ENCODE assay signal across 27 cellular contexts in genomic region chr2:178128836-178129630, GRCh38. TPM values are rescaled to one million over a fixed set of nuclear protein-coding genes. Genes with fewer than 3 reads are reported as not detected.
"Had no signal": no experiment of that assay in that cellular context is flagged by ENCODE, and none has a peak within 500 bp of the region (broad histone marks: within the 10 kb centered on the region; RNA-seq: fewer than 3 reads in every experiment).

No MANE protein-coding gene starts in this region.

- H3K4me1 Mint-ChIP-seq: activated naive CD8-positive, alpha-beta T cell treated with anti-CD3 and anti-CD28 coated beads for 36 hours; activated T-helper 17 cell treated with anti-CD3 and anti-CD28 coated beads, Interleukin-2, amount 50 U/mL, for 72 hours; stimulated activated naive B cell treated with anti-CD40 and anti-IgM and Interleukin-4, amounts not matched to agents 10 μg/mL and 1 μg/mL and 100 μg/mL, for 72 hours had no signal

- H3K4me2 ChIP-seq: hepatocyte had no signal

- ATAC-seq: activated T-helper 17 cell treated with anti-CD3 and anti-CD28 coated beads, Interleukin-2, amount 50 U/mL, for 72 hours; esophagus mucosa; left colon; stimulated activated naive B cell treated with anti-CD40 and anti-IgM and Interleukin-4, amounts not matched to agents 10 μg/mL and 1 μg/mL and 100 μg/mL, for 72 hours had no signal

- H3K4me3 Mint-ChIP-seq: activated CD4-positive, alpha-beta memory T cell treated with anti-CD3 and anti-CD28 coated beads for 36 hours; activated naive CD8-positive, alpha-beta T cell treated with anti-CD3 and anti-CD28 coated beads for 36 hours; activated T-helper 17 cell treated with anti-CD3 and anti-CD28 coated beads, Interleukin-2, amount 50 U/mL, for 72 hours; central memory CD8-positive, alpha-beta T cell; mesothelial cell of epicardium; nephron progenitor cell; stimulated activated naive B cell treated with anti-CD40 and anti-IgM and Interleukin-4, amounts not matched to agents 10 μg/mL and 1 μg/mL and 100 μg/mL, for 72 hours had no signal

- H3K79me2 ChIP-seq: hepatocyte had no signal

- H3K9me3 Mint-ChIP-seq: activated CD4-positive, alpha-beta memory T cell treated with anti-CD3 and anti-CD28 coated beads for 36 hours; activated naive CD8-positive, alpha-beta T cell treated with anti-CD3 and anti-CD28 coated beads for 36 hours; activated T-helper 17 cell treated with anti-CD3 and anti-CD28 coated beads, Interleukin-2, amount 50 U/mL, for 72 hours; central memory CD8-positive, alpha-beta T cell; mesothelial cell of epicardium; nephron progenitor cell; stimulated activated naive B cell treated with anti-CD40 and anti-IgM and Interleukin-4, amounts not matched to agents 10 μg/mL and 1 μg/mL and 100 μg/mL, for 72 hours had no signal

- H3K36me3 ChIP-seq: thoracic aorta had no signal

- H3K4me3 ChIP-seq: coronary artery, hepatocyte, lung, thoracic aorta, upper lobe of left lung had no signal

- H3K27me3 Mint-ChIP-seq: activated CD4-positive, alpha-beta memory T cell treated with anti-CD3 and anti-CD28 coated beads for 36 hours; activated naive CD8-positive, alpha-beta T cell treated with anti-CD3 and anti-CD28 coated beads for 36 hours; activated T-helper 17 cell treated with anti-CD3 and anti-CD28 coated beads, Interleukin-2, amount 50 U/mL, for 72 hours; central memory CD8-positive, alpha-beta T cell; stimulated activated naive B cell treated with anti-CD40 and anti-IgM and Interleukin-4, amounts not matched to agents 10 μg/mL and 1 μg/mL and 100 μg/mL, for 72 hours had no signal

- DNase-seq: activated CD4-positive, alpha-beta memory T cell treated with anti-CD3 and anti-CD28 coated beads for 36 hours; activated CD4-positive, alpha-beta T cell treated with anti-CD3 and anti-CD28 coated beads for 1 hour; activated naive CD4-positive, alpha-beta T cell; activated naive CD8-positive, alpha-beta T cell treated with anti-CD3 and anti-CD28 coated beads for 36 hours; activated T-cell treated with anti-CD3 and anti-CD28 coated beads for 4 hours; islet precursor cell; left colon; nephron progenitor cell; nucleus accumbens; posterior cingulate gyrus; retina; stimulated activated CD4-positive, alpha-beta T cell treated with anti-CD3 and anti-CD28 coated beads, Interleukin-15, amount 100 ng/mL, for 24 hours; stimulated activated CD4-positive, alpha-beta T cell treated with anti-CD3 and anti-CD28 coated beads, Interleukin-4, amount 100 ng/mL, for 1 hour; stimulated activated naive B cell treated with anti-CD40 and anti-IgM and Interleukin-4, amounts not matched to agents 10 μg/mL and 1 μg/mL and 100 μg/mL, for 72 hours; SW 1271; T-helper 2 cell; upper lobe of left lung had no signal

- H3K9me3 ChIP-seq: thoracic aorta, upper lobe of left lung had no signal

- H3K27ac Mint-ChIP-seq: activated CD4-positive, alpha-beta memory T cell treated with anti-CD3 and anti-CD28 coated beads for 36 hours; activated naive CD8-positive, alpha-beta T cell treated with anti-CD3 and anti-CD28 coated beads for 36 hours; activated T-helper 17 cell treated with anti-CD3 and anti-CD28 coated beads, Interleukin-2, amount 50 U/mL, for 72 hours; mesothelial cell of epicardium; nephron progenitor cell; stimulated activated naive B cell treated with anti-CD40 and anti-IgM and Interleukin-4, amounts not matched to agents 10 μg/mL and 1 μg/mL and 100 μg/mL, for 72 hours had no signal

- H3K27ac ChIP-seq: coronary artery, hepatocyte, thoracic aorta, upper lobe of left lung, VCaP had no signal

- H2AFZ ChIP-seq: hepatocyte had no signal

- H3K27me3 ChIP-seq: hepatocyte, upper lobe of left lung had no signal

RNA-seq across cellular contexts. Expression of gene PDE11A, which starts 56.5 kb away (rescaled TPM):
- total RNA-seq: activated CD4-positive, alpha-beta memory T cell treated with anti-CD3 and anti-CD28 coated beads for 36 hours; esophagus mucosa; glomerular endothelial cell had no signal
